Comparison of ENCODE assay signal across 20 cellular contexts in the genomic region with DNA sequence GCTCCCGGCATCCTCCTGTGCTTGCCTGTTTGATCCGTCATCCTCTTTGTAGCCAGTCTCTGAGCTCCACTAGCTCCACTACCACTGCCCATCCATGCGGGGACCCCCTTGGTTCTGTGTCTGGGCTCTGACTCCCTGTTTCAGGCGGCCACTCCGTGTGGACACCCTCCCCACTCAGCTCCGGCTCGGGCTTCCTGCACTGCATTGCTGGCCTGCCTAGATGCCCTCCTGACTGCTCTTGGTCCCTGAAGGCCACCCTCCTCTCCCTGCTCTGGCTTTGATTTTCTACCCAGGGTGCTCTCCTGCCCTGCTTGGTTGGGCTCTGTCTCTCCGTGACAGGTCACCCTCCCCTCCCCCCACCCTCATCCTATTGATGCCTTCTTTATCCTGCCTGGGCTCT. TPM values are rescaled to one million over a fixed set of nuclear protein-coding genes. Genes with fewer than 3 reads are reported as not detected.
DNase-seq lines count a peak whose midpoint lies in the region; ATAC-seq and TF ChIP-seq lines count a peak whose summit lies in the region.
"Had no signal": no experiment of that assay in that cellular context is flagged by ENCODE, and none has a peak within 500 bp of the region (broad histone marks: within the 10 kb centered on the region; RNA-seq: fewer than 3 reads in every experiment).

No MANE protein-coding gene starts in this region.

- H4K5ac ChIP-seq in mesendoderm (ENCODE audit: low read length), result no peak overlapping the region

- H3K4me3 ChIP-seq in H7 (ENCODE audit: insufficient read depth, low read depth, low read length) (no peak overlapping the region), mesendoderm (ENCODE audit: low read length) (no peak overlapping the region), dorsolateral prefrontal cortex (no peak overlapping the region), thyroid gland (replicated peaks in 1 of 3) (no peak overlapping the region)
- H3K4me3 ChIP-seq: K562 had no signal

- H3K27ac ChIP-seq in mesendoderm (ENCODE audit: low read depth, low read length), result no peak overlapping the region
- H3K27ac ChIP-seq in dorsolateral prefrontal cortex, result no peak overlapping the region
- H3K27ac ChIP-seq in thyroid gland, result no peak overlapping the region
- H3K27ac ChIP-seq: C4-2B had no signal

- no peak overlapping the region for H3K4me3 Mint-ChIP-seq in chondrocyte (ENCODE audit: unreplicated experiment)
- H3K4me3 Mint-ChIP-seq: CD4-positive, alpha-beta T cell; HFFc6 had no signal

- H3K79me1 ChIP-seq in mesendoderm (ENCODE audit: low read length), result no peaks in the 10 kb centered on the region

- intact Hi-C loops in dorsolateral prefrontal cortex (cut with DNase I) (no loop called here), thyroid gland (cut with DNase I) (no loop called here)

- H3K79me2 ChIP-seq in mesendoderm (ENCODE audit: control insufficient read depth, insufficient read depth, low read length), result no peaks in the 10 kb centered on the region

- H3K36me3 Mint-ChIP-seq in chondrocyte (ENCODE audit: low read depth), result no peaks in the 10 kb centered on the region

- peak overlapping the region; percentile 9 for H3K56ac ChIP-seq in mesendoderm (ENCODE audit: low read length)

- no peaks in the 10 kb centered on the region for H3K36me3 ChIP-seq in H7 (replicated peaks; ENCODE audit: control insufficient read depth, insufficient read depth, low read length)
- H3K36me3 ChIP-seq in mesendoderm (ENCODE audit: control insufficient read depth, insufficient read depth, low read length), result no peaks in the 10 kb centered on the region
- H3K36me3 ChIP-seq in thyroid gland, result no peaks in the 10 kb centered on the region

- no peak overlapping the region for H2BK15ac ChIP-seq in mesendoderm (replicated peaks; ENCODE audit: low read depth)

- DNase-seq in H7 (peak; percentile 5), chondrocyte (ENCODE audit: low spot score) (peak; percentile 89), mesendoderm (peak; percentile 52), dorsolateral prefrontal cortex (no peak), thyroid gland (no peak), NCI-H1436 treated with DMSO at 0.1 percent for 48 hours (lab: John Stamatoyannopoulos, UW) (no peak)
- DNase-seq: AML-193; CD4-positive, alpha-beta T cell; DMS153; DMS79; GF-D8; HFFc6; IMR-90 had no signal

- no peak for TF ChIP-seq POLR2A in thyroid gland (IDR thresholded peaks at IDR 0.05)

- peaks cover 24% of the 10 kb centered on the region for H3K27me3 Mint-ChIP-seq in chondrocyte (ENCODE audit: low read depth)

- no peak overlapping the region for H3K9ac ChIP-seq in mesendoderm (ENCODE audit: low read length)

- no CpG with 5 or more reads among the region's 8 CpGs for WGBS in mesendoderm (ENCODE audit: extremely low coverage, insufficient coverage, low lambda C conversion rate)
- 83 to 90% methylated on average over 8 of the region's 8 CpGs for WGBS in thyroid gland, 2 donors

- H3K23ac ChIP-seq in mesendoderm (ENCODE audit: low read length), result no peak overlapping the region

- no peak overlapping the region for H2BK5ac ChIP-seq in mesendoderm (ENCODE audit: low read length)

- H3K27ac Mint-ChIP-seq in chondrocyte (ENCODE audit: unreplicated experiment), result no peak overlapping the region
- H3K27ac Mint-ChIP-seq: CD4-positive, alpha-beta T cell; HFFc6 had no signal

- no peak for ATAC-seq in GM19035 (IDR thresholded peaks at IDR 0.05; ENCODE audit: unreplicated experiment)
- ATAC-seq: HCT116, K562 had no signal

- H3K4me1 ChIP-seq in mesendoderm (ENCODE audit: control insufficient read depth, low read depth, low read length), result no peaks in the 10 kb centered on the region
- H3K4me1 ChIP-seq in thyroid gland, result no peaks in the 10 kb centered on the region

- H3K18ac ChIP-seq in mesendoderm (ENCODE audit: low read length), result no peak overlapping the region

- no peak overlapping the region for H2AK5ac ChIP-seq in mesendoderm (ENCODE audit: low read length)

- no peak overlapping the region for H2BK120ac ChIP-seq in mesendoderm (ENCODE audit: low read depth, low read length)

- TF ChIP-seq CTCF in chondrocyte (IDR thresholded peaks at IDR 0.05) (no peak), dorsolateral prefrontal cortex (IDR thresholded peaks at IDR 0.05 in 54 of 56, conservative IDR thresholded peaks at IDR 0.05 in 2 of 56; ENCODE audit: low read depth in 1 of 56, partially characterized antibody in 56 of 56) (no peak), thyroid gland (IDR thresholded peaks at IDR 0.05) (no peak)

- no peak overlapping the region for H3K4ac ChIP-seq in mesendoderm (ENCODE audit: low read depth, low read length)

- peaks cover 17% of the 10 kb centered on the region for H3K4me1 Mint-ChIP-seq in chondrocyte (ENCODE audit: low read depth)

- H3K27me3 ChIP-seq in H7 (ENCODE audit: control insufficient read depth, insufficient read depth, low read length), result no peaks in the 10 kb centered on the region
- H3K27me3 ChIP-seq in mesendoderm (ENCODE audit: insufficient read depth, low read length, poor library complexity), result no peaks in the 10 kb centered on the region
- H3K27me3 ChIP-seq in dorsolateral prefrontal cortex, result peaks cover 0 to 26% (median 5%) of the 10 kb centered on the region in 45 donors
- no peaks in the 10 kb centered on the region for H3K27me3 ChIP-seq in thyroid gland

- H3K9me3 ChIP-seq in thyroid gland, result no peaks in the 10 kb centered on the region

- H3K4me2 ChIP-seq in mesendoderm (ENCODE audit: low read length), result no peak overlapping the region

- no peaks in the 10 kb centered on the region for H3K9me3 Mint-ChIP-seq in chondrocyte (ENCODE audit: low read depth)
- H3K9me3 Mint-ChIP-seq: CD4-positive, alpha-beta T cell; HFFc6 had no signal

- no peak overlapping the region for H4K8ac ChIP-seq in mesendoderm (ENCODE audit: low read depth, low read length)

RNA-seq across cellular contexts. Expression of a gene that starts 4.0 kb away (rescaled TPM):
- not detected in 2 replicates for total RNA-seq in H7 (2014; rRNA removed; shearing (Covaris generic))
- total RNA-seq in chondrocyte (not detected in 3 replicates), dorsolateral prefrontal cortex (10 to 100 TPM in 3 of 120 experiments, not detected in 117; 12.8 to 27.9 (median 13.5) TPM), thyroid gland (not detected)
- not detected for polyA plus RNA-seq in mesendoderm (2013, experiment 1 of 2)
- polyA plus RNA-seq in mesendoderm (2013, experiment 2 of 2), result 0.01 TPM
- total RNA-seq: CD4-positive, alpha-beta T cell; Daoy; H4; HFFc6; IMR-90; K562 had no signal
- polyA plus RNA-seq: BJ, IMR-90 had no signal

Comparison
In these comparisons a context has a peak if more than half of its experiments do, and no peak if none do; other contexts are left out.
1. DNase-seq: peak in H7 (single experiment), chondrocyte (single experiment) and mesendoderm (single experiment); none in dorsolateral prefrontal cortex (0 of 10), thyroid gland (0 of 2) and NCI-H1436 treated with DMSO at 0.1 percent for 48 hours (single experiment).